Comparison of ENCODE assay signal across 29 cellular contexts in genomic region chr6:43457643-43458042, GRCh38. TPM values are rescaled to one million over a fixed set of nuclear protein-coding genes. Genes with fewer than 3 reads are reported as not detected.
A peak's percentile ranks its signal among the peaks of the same experiment; 100 is the strongest.
DNase-seq lines count a peak whose midpoint lies in the region; ATAC-seq, FAIRE-seq and TF ChIP-seq lines count a peak whose summit lies in the region.
"Had no signal": no experiment of that assay in that cellular context is flagged by ENCODE, and none has a peak within 500 bp of the region (broad histone marks: within the 10 kb centered on the region; RNA-seq: fewer than 3 reads in every experiment).

No MANE protein-coding gene starts in this region.

- H3K4me1 Mint-ChIP-seq in glutamatergic neuron (ENCODE audit: low read depth, unreplicated experiment): peaks cover 6% of the 10 kb centered on the region

- CTCF ChIA-PET in A549 (lab: Yijun Ruan, JAX): interaction anchor here (0.6 to 8.4 kb wide), 12 partner anchors 9 to 194 kb away, joined by 3 to 62 read pairs (median 4); no protein-coding TSS in a partner anchor

- TF ChIP-seq CTCF in A549 (IDR thresholded peaks at IDR 0.05) (peak; percentile 38; the same call in 2 of the 3 replicates), glutamatergic neuron (IDR thresholded peaks at IDR 0.05; ENCODE audit: partially characterized antibody, unreplicated experiment) (no peak)

- H3K36me3 ChIP-seq in H7 (replicated peaks; ENCODE audit: control insufficient read depth, insufficient read depth, low read length): no peaks in the 10 kb centered on the region
- H3K36me3 ChIP-seq: uterus had no signal

- H3K27me3 Mint-ChIP-seq in glutamatergic neuron (ENCODE audit: unreplicated experiment): peaks cover 19% of the 10 kb centered on the region

- TF ChIP-seq RAD21 in A549 (conservative IDR thresholded peaks at IDR 0.05 in 1 of 2, IDR thresholded peaks at IDR 0.05 in 1 of 2): 0 out of 5 replicates have a peak, but pooled peaks of 1 of the 2 experiments have one; percentile 6

- TF ChIP-seq POLR2A in A549 (IDR thresholded peaks at IDR 0.05; ENCODE audit: low read length) (no peak), H54 (IDR thresholded peaks at IDR 0.05; ENCODE audit: low read depth, low read length) (no peak)

- no peak for ATAC-seq in A549
- ATAC-seq: heart right ventricle; left lung; natural killer cell treated with Interleukin-12 subunit alpha and Interleukin-12 subunit beta and Interleukin-15 and Interleukin-18, amount 100 ng/mL, for 72 hours had no signal

- peak overlapping the region; percentile 94 for H3K4me2 ChIP-seq in A549

- no peak for TF ChIP-seq EP300 in A549 (IDR thresholded peaks at IDR 0.05)

- peaks cover 12% of the 10 kb centered on the region; the same call in 1 of the 3 replicates for H3K4me1 ChIP-seq in A549

- peak overlapping the region; percentile 38 for H3K4me3 Mint-ChIP-seq in glutamatergic neuron (ENCODE audit: unreplicated experiment)
- H3K4me3 Mint-ChIP-seq: activated naive CD8-positive, alpha-beta T cell treated with anti-CD3 and anti-CD28 coated beads for 36 hours; IgD-negative memory B cell; mesothelial cell of epicardium had no signal

- FAIRE-seq in A549 (lab: Jason Lieb, UNC) (no peak), H54 (lab: Jason Lieb, UNC) (no peak)
- FAIRE-seq: astrocyte, GM19239 had no signal

- no peaks in the 10 kb centered on the region for H3K9me3 ChIP-seq in A549
- H3K9me3 ChIP-seq: heart right ventricle, left lung had no signal

- peak overlapping the region in 1 of 2 experiments; percentile 57; a peak in 2 of 6 replicates for H3K27ac ChIP-seq in A549
- H3K27ac ChIP-seq: heart right ventricle, left lung, RWPE1, SK-N-MC, uterus had no signal

- peak overlapping the region; percentile 39 for H3K4me3 ChIP-seq in A549
- no peak overlapping the region for H3K4me3 ChIP-seq in H7 (ENCODE audit: insufficient read depth, low read depth, low read length)
- H3K4me3 ChIP-seq: heart right ventricle, left lung, uterus had no signal

- WGBS in A549 (ENCODE audit: missing lambda C conversion rate): 2% methylated on average over 9 of the region's 9 CpGs

- H3K9me3 Mint-ChIP-seq in glutamatergic neuron (ENCODE audit: unreplicated experiment): peaks cover 10% of the 10 kb centered on the region
- H3K9me3 Mint-ChIP-seq: central memory CD8-positive, alpha-beta T cell; IgD-negative memory B cell; mesothelial cell of epicardium; natural killer cell treated with Interleukin-12 subunit alpha and Interleukin-12 subunit beta and Interleukin-15 and Interleukin-18, amount 100 ng/mL, for 72 hours had no signal

- DNase-seq in A549 (ENCODE audit: low read depth in 1 of 2, low spot score in 1 of 2) (peak in 1 of 2 experiments; percentile 16), H7 (peak; percentile 29), NCI-H748 (lab: John Stamatoyannopoulos, UW; ENCODE audit: unreplicated experiment) (peak; percentile 41), glutamatergic neuron (no peak), kidney tubule cell (ENCODE audit: low spot score) (no peak), GM03348 (ENCODE audit: low spot score) (no peak), H54 (ENCODE audit: insufficient read length, low spot score) (no peak), UCSD-AML1 (lab: John Stamatoyannopoulos, UW; ENCODE audit: unreplicated experiment) (no peak)
- DNase-seq: activated CD4-positive, alpha-beta T cell treated with anti-CD3 and anti-CD28 coated beads, Interleukin-2, amount 50 U/mL, for 48 hours; activated CD4-positive, CD25-positive, alpha-beta regulatory T cell; activated naive CD8-positive, alpha-beta T cell treated with anti-CD3 and anti-CD28 coated beads for 36 hours; CD4-positive, CD25-positive, alpha-beta regulatory T cell; DMS 273 treated with DMSO at 0.1 percent for 48 hours; heart right ventricle; left lung; MV-4-11; NCI-H187 treated with DMSO at 0.1 percent for 48 hours; NCI-H446 treated with DMSO at 0.1 percent for 48 hours; T-helper 9 cell; uterus had no signal

- H3K27me3 ChIP-seq in H7 (ENCODE audit: control insufficient read depth, insufficient read depth, low read length): peaks cover 22% of the 10 kb centered on the region

- POLR2A ChIA-PET in A549 (lab: Yijun Ruan, JAX): interaction anchor here (0.7 to 1.0 kb wide), 4 partner anchors 27 to 50 kb away, joined by 3 to 5 read pairs (median 4); no protein-coding TSS in a partner anchor

- no peak overlapping the region for H3K27ac Mint-ChIP-seq in glutamatergic neuron (ENCODE audit: unreplicated experiment)
- H3K27ac Mint-ChIP-seq: activated naive CD8-positive, alpha-beta T cell treated with anti-CD3 and anti-CD28 coated beads for 36 hours; IgD-negative memory B cell; mesothelial cell of epicardium; natural killer cell treated with Interleukin-12 subunit alpha and Interleukin-12 subunit beta and Interleukin-15 and Interleukin-18, amount 100 ng/mL, for 72 hours; progenitor cell of endocrine pancreas had no signal

- peaks cover 5% of the 10 kb centered on the region for H3K36me3 Mint-ChIP-seq in glutamatergic neuron (ENCODE audit: unreplicated experiment)
- H3K36me3 Mint-ChIP-seq: CD4-positive, CD25-positive, alpha-beta regulatory T cell; natural killer cell treated with Interleukin-12 subunit alpha and Interleukin-12 subunit beta and Interleukin-15 and Interleukin-18, amount 100 ng/mL, for 72 hours had no signal

TF ChIP-seq in A549, 52 proteins besides CTCF, POLR2A, EP300 and RAD21:
- TF ChIP-seq CHD4 (IDR thresholded peaks at IDR 0.05; ENCODE audit: borderline replicate concordance) (no peak), MAFK (IDR thresholded peaks at IDR 0.05; ENCODE audit: partially characterized antibody) (no peak), TFCP2L1 (CRISPR knock-in tag; IDR thresholded peaks at IDR 0.05) (no peak), FOSL2 (IDR thresholded peaks at IDR 0.05) (no peak), FOSL2 (CRISPR knock-in tag; IDR thresholded peaks at IDR 0.05) (no peak), POLR2AphosphoS2 (conservative IDR thresholded peaks at IDR 0.05; ENCODE audit: low read length) (no peak), RNF2 (IDR thresholded peaks at IDR 0.05; ENCODE audit: borderline replicate concordance, low read depth) (no peak), PBX3 (IDR thresholded peaks at IDR 0.05) (no peak), CHD2 (IDR thresholded peaks at IDR 0.05; ENCODE audit: low read length, partially characterized antibody) (no peak)

RNA-seq across cellular contexts. Expression of gene DLK2, which starts 2.3 kb away (rescaled TPM):
- polyA plus RNA-seq in A549 (2011; rRNA removed): 2.9 and 3.4 TPM in 2 replicates
- 11.1 and 13.5 TPM in 2 replicates for polyA plus RNA-seq in A549 (2012; cell fraction: cytosol; rRNA removed)
- polyA plus RNA-seq in A549 (2012; cell fraction: nucleus; rRNA removed): 14.6 and 15.5 TPM in 2 replicates
- 2.2 to 2.6 TPM (median 2.5 TPM) in 3 replicates for polyA plus RNA-seq in A549 (2017; fragmentation: RNase III; extraction: RNeasy Plus Mini Kit Qiagen cat#74134 plus additional on column Dnase treatment)
- polyA minus RNA-seq in A549 (2011; rRNA and poly(A)+ RNA removed): 2.6 and 4.0 TPM in 2 replicates
- 0.33 and 0.42 TPM in 2 replicates for total RNA-seq in H7 (2014; rRNA removed; shearing (Covaris generic))
- total RNA-seq in glutamatergic neuron (ENCODE audit: unreplicated experiment): 2.2 TPM
- polyA plus RNA-seq: IgD-negative memory B cell had no signal

RNA-seq across cellular contexts. Expression of gene TJAP1, which starts 19.7 kb away (rescaled TPM):
- polyA plus RNA-seq in A549 (2011; rRNA removed): 12.7 and 15.7 TPM in 2 replicates
- polyA plus RNA-seq in A549 (2012; cell fraction: cytosol; rRNA removed): 20.3 and 22.3 TPM in 2 replicates
- 76.6 and 77.3 TPM in 2 replicates for polyA plus RNA-seq in A549 (2012; cell fraction: nucleus; rRNA removed)
- polyA plus RNA-seq in A549 (2017; fragmentation: RNase III; extraction: RNeasy Plus Mini Kit Qiagen cat#74134 plus additional on column Dnase treatment): 12.7 to 13.7 TPM (median 13.1 TPM) in 3 replicates
- polyA minus RNA-seq in A549 (2011; rRNA and poly(A)+ RNA removed): 9.9 and 12.7 TPM in 2 replicates
- 25.3 and 25.5 TPM in 2 replicates for total RNA-seq in H7 (2014; rRNA removed; shearing (Covaris generic))
- 30.9 TPM for total RNA-seq in glutamatergic neuron (ENCODE audit: unreplicated experiment)

RNA-seq across cellular contexts. Expression of gene ABCC10, which starts 30.3 kb away (rescaled TPM):
- 6.8 and 8.5 TPM in 2 replicates for polyA plus RNA-seq in A549 (2011; rRNA removed)
- polyA plus RNA-seq in A549 (2012; cell fraction: cytosol; rRNA removed): 11.0 and 13.5 TPM in 2 replicates
- polyA plus RNA-seq in A549 (2012; cell fraction: nucleus; rRNA removed): 38.8 and 53.0 TPM in 2 replicates
- 8.9 to 10.5 TPM (median 9.3 TPM) in 3 replicates for polyA plus RNA-seq in A549 (2017; fragmentation: RNase III; extraction: RNeasy Plus Mini Kit Qiagen cat#74134 plus additional on column Dnase treatment)
- polyA minus RNA-seq in A549 (2011; rRNA and poly(A)+ RNA removed): 12.4 and 14.1 TPM in 2 replicates
- 17.3 and 18.4 TPM in 2 replicates for total RNA-seq in H7 (2014; rRNA removed; shearing (Covaris generic))
- total RNA-seq in glutamatergic neuron (ENCODE audit: unreplicated experiment): 94.8 TPM

RNA-seq across cellular contexts. Expression of gene LRRC73, which starts 52.5 kb away (rescaled TPM):
- polyA plus RNA-seq in A549 (2011; rRNA removed) (0.24 and 0.26 TPM in 2 replicates), A549 (2017; fragmentation: RNase III; extraction: RNeasy Plus Mini Kit Qiagen cat#74134 plus additional on column Dnase treatment) (0.61 to 0.72 TPM (median 0.71 TPM) in 3 replicates)
- polyA plus RNA-seq in A549 (2012; cell fraction: cytosol; rRNA removed): 0.63 and 0.74 TPM in 2 replicates
- 0.44 and 0.85 TPM in 2 replicates for polyA plus RNA-seq in A549 (2012; cell fraction: nucleus; rRNA removed)
- polyA minus RNA-seq in A549 (2011; rRNA and poly(A)+ RNA removed): 0.24 and 0.37 TPM in 2 replicates
- total RNA-seq in H7 (2014; rRNA removed; shearing (Covaris generic)): 0.26 TPM in 1 of 2 replicates, not detected in the other
- 1.2 TPM for total RNA-seq in glutamatergic neuron (ENCODE audit: unreplicated experiment)
- polyA plus RNA-seq: CD4-positive, CD25-positive, alpha-beta regulatory T cell; IgD-negative memory B cell had no signal

RNA-seq across cellular contexts. Expression of gene YIPF3, which starts 59.1 kb away (rescaled TPM):
- 99.5 and 108 TPM in 2 replicates for polyA plus RNA-seq in A549 (2011; rRNA removed)
- polyA plus RNA-seq in A549 (2012; cell fraction: cytosol; rRNA removed): 61.2 and 86.9 TPM in 2 replicates
- 126 and 139 TPM in 2 replicates for polyA plus RNA-seq in A549 (2012; cell fraction: nucleus; rRNA removed)
- 51.6 to 72.0 TPM (median 63.4 TPM) in 3 replicates for polyA plus RNA-seq in A549 (2017; fragmentation: RNase III; extraction: RNeasy Plus Mini Kit Qiagen cat#74134 plus additional on column Dnase treatment)
- polyA minus RNA-seq in A549 (2011; rRNA and poly(A)+ RNA removed): 147 and 208 TPM in 2 replicates
- 92.9 and 102 TPM in 2 replicates for total RNA-seq in H7 (2014; rRNA removed; shearing (Covaris generic))
- 198 TPM for total RNA-seq in glutamatergic neuron (ENCODE audit: unreplicated experiment)

Comparison
In these comparisons a context has a peak if more than half of its experiments do, and no peak if none do; other contexts are left out.
1. DNase-seq: peak in H7 (single experiment) and NCI-H748 (single experiment); none in glutamatergic neuron (single experiment), kidney tubule cell (single experiment), GM03348 (single experiment), H54 (single experiment) and UCSD-AML1 (single experiment).